ENCODE assay signal across 26 cellular contexts in the genomic region with DNA sequence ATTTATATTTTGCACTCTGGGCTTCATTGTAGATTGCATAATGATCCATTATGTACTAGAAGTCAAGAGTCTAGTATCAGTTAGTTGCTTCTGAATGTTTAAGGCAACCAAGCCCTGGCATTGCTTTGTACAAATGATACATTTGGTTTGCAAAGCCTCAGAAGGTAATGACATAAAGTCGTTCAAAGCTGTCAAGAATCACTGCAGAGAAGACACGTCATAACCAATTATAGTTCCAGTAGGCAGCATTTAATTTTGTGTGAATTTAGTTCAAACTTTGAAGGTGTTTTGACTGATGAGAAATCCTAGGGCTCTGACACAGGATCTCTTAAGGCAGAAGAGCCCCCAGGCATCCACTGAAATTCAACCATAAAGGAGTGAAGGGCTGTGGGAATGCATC.
DNase-seq lines count a peak whose midpoint lies in the region; ATAC-seq, FAIRE-seq and TF ChIP-seq lines count a peak whose summit lies in the region.
"Had no signal": no experiment of that assay in that cellular context is flagged by ENCODE, and none has a peak within 500 bp of the region (broad histone marks: within the 10 kb centered on the region; RNA-seq: fewer than 3 reads in every experiment).

No MANE protein-coding gene starts in this region.

- H3F3A ChIP-seq in Loucy (ENCODE audit: low read depth), result 0 out of 2 replicates have a peak, but pooled peaks cover 5% of the 10 kb centered on the region

- H3K4me2 ChIP-seq in Loucy (ENCODE audit: low read depth, low read length, poor library complexity, severe bottlenecking) (no peak overlapping the region), keratinocyte (ENCODE audit: control insufficient read depth, extremely low read depth, insufficient read depth, low read depth, low read length) (no peak overlapping the region), hepatocyte (no peak overlapping the region)
- H3K4me2 ChIP-seq: BLaER1 had no signal

- DNase-seq in Panc1 (ENCODE audit: low read depth, low spot score), result no peak
- DNase-seq in keratinocyte (ENCODE audit: low read depth, low spot score), result no peak
- peak; percentile 76 for DNase-seq in putamen (ENCODE audit: low spot score)
- DNase-seq in GM19240 (ENCODE audit: insufficient read length, low spot score), result no peak
- no peak for DNase-seq in RCC 7860 (ENCODE audit: low spot score)
- no peak for DNase-seq in hepatocyte (ENCODE audit: low spot score)
- DNase-seq: 8988T; ACHN; BE2C; C1 segment of cervical spinal cord; CD4-positive, alpha-beta memory T cell; CD4-positive, CD25-positive, alpha-beta regulatory T cell; CD8-positive, alpha-beta memory T cell; COR-L47; DMS 273 treated with DMSO at 0.1 percent for 48 hours; DMS153; DMS53; DMS79; DND-41; EL; GDM1 had no signal

- H4K20me1 ChIP-seq in Loucy (ENCODE audit: insufficient read depth, low read length, poor library complexity, severe bottlenecking), result no peaks in the 10 kb centered on the region
- H4K20me1 ChIP-seq in keratinocyte (ENCODE audit: control insufficient read depth, extremely low read depth, insufficient read depth, low read length), result no peaks in the 10 kb centered on the region
- no peaks in the 10 kb centered on the region for H4K20me1 ChIP-seq in hepatocyte (ENCODE audit: insufficient read depth, poor library complexity, severe bottlenecking)
- H4K20me1 ChIP-seq: BLaER1 had no signal

- no peaks in the 10 kb centered on the region for H3K36me3 ChIP-seq in Loucy (ENCODE audit: insufficient read depth, low read length)
- no peaks in the 10 kb centered on the region for H3K36me3 ChIP-seq in Panc1 (ENCODE audit: control insufficient read depth, insufficient read depth, low read length)
- H3K36me3 ChIP-seq in keratinocyte (ENCODE audit: control insufficient read depth in 2 of 2, extremely low read depth in 1 of 2, insufficient read depth in 2 of 2, low read length in 2 of 2), result no peaks in the 10 kb centered on the region
- no peaks in the 10 kb centered on the region for H3K36me3 ChIP-seq in hepatocyte (replicated peaks; ENCODE audit: insufficient read depth, low read depth)
- H3K36me3 ChIP-seq: BE2C, BLaER1 had no signal

- CTCF ChIA-PET in Panc1 (lab: Charles Lee), result no interaction called here

- POLR2A ChIA-PET in Panc1 (lab: Charles Lee), result no interaction called here

- H3K9me2 ChIP-seq in Loucy (replicated peaks; ENCODE audit: low read depth, low read length) (no peaks in the 10 kb centered on the region), hepatocyte (replicated peaks; ENCODE audit: insufficient read depth) (no peaks in the 10 kb centered on the region)

- H3K9me3 ChIP-seq in Loucy (ENCODE audit: insufficient read depth, low read depth, low read length) (no peaks in the 10 kb centered on the region), Panc1 (ENCODE audit: control insufficient read depth, insufficient read depth, low read depth, low read length) (peaks cover 12% of the 10 kb centered on the region; the same call in 1 of the 2 replicates), keratinocyte (ENCODE audit: control insufficient read depth, low read depth, low read length) (no peaks in the 10 kb centered on the region), hepatocyte (ENCODE audit: low read depth) (no peaks in the 10 kb centered on the region)
- H3K9me3 ChIP-seq: BE2C, BLaER1 had no signal

- TF ChIP-seq CTCF in Loucy (conservative IDR thresholded peaks at IDR 0.05; ENCODE audit: low read length) (no peak), Panc1 (IDR thresholded peaks at IDR 0.05) (no peak), keratinocyte (optimal IDR thresholded peaks at IDR 0.05 in 1 of 3, IDR thresholded peaks at IDR 0.05 in 1 of 3, conservative IDR thresholded peaks at IDR 0.05 in 1 of 3; ENCODE audit: extremely low read depth in 1 of 3, insufficient read depth in 2 of 3, low read length in 3 of 3) (no peak), hepatocyte (IDR thresholded peaks at IDR 0.05; ENCODE audit: poor library complexity) (no peak)

- in situ Hi-C loops in Panc1 (cut with HindIII; ENCODE audit: low pct_unique_long_range_greater_than_20kb, low sequenced_read_pairs), result no loop called here

- intact Hi-C loops in Panc1 (cut with micrococcal nuclease; ENCODE audit: unreplicated experiment), result no loop called here

- WGBS in hepatocyte (ENCODE audit: low lambda C conversion rate, missing lambda C conversion rate), result 82% methylated on average over 2 of the region's 2 CpGs

- FAIRE-seq in keratinocyte (lab: Jason Lieb, UNC) (peak; percentile 13), RCC 7860 (lab: Jason Lieb, UNC) (no peak)
- FAIRE-seq: GM12878, GM12892, GM19239 had no signal

- dilution Hi-C loops in keratinocyte (cut with MboI; ENCODE audit: extremely low pct_ligation_motif_present, low sequenced_read_pairs), result no loop called here

- no peak overlapping the region for H3K4me3 ChIP-seq in Loucy (ENCODE audit: low read length, poor library complexity, severe bottlenecking)
- H3K4me3 ChIP-seq in Panc1 (ENCODE audit: low read depth in 2 of 2, low read length in 2 of 2), result no peak overlapping the region
- H3K4me3 ChIP-seq in keratinocyte (ENCODE audit: control insufficient read depth in 2 of 3, extremely low read depth in 1 of 3, insufficient read depth in 2 of 3, low read depth in 1 of 3, low read length in 3 of 3), result no peak overlapping the region
- no peak overlapping the region for H3K4me3 ChIP-seq in hepatocyte
- H3K4me3 ChIP-seq: BLaER1, GM12878 had no signal

- no peaks in the 10 kb centered on the region for H3K9me1 ChIP-seq in keratinocyte (ENCODE audit: control insufficient read depth, extremely low read depth, insufficient read depth, low read length)

- no peaks in the 10 kb centered on the region for H3K27me3 ChIP-seq in Loucy (ENCODE audit: insufficient read depth, low read length, poor library complexity, severe bottlenecking)
- no peaks in the 10 kb centered on the region for H3K27me3 ChIP-seq in Panc1 (ENCODE audit: control insufficient read depth, insufficient read depth, low read length)
- H3K27me3 ChIP-seq in keratinocyte (ENCODE audit: control insufficient read depth, extremely low read depth, insufficient read depth, low read length), result no peaks in the 10 kb centered on the region
- no peaks in the 10 kb centered on the region for H3K27me3 ChIP-seq in hepatocyte
- H3K27me3 ChIP-seq: BE2C, BLaER1 had no signal

- H3K27ac ChIP-seq in Panc1 (ENCODE audit: low read length), result peak overlapping the region; percentile 70; the same call in 1 of the 2 replicates
- H3K27ac ChIP-seq in keratinocyte (ENCODE audit: control insufficient read depth, insufficient read depth, low read length), result no peak overlapping the region
- H3K27ac ChIP-seq in hepatocyte, result no peak overlapping the region
- H3K27ac ChIP-seq: BLaER1 had no signal

- peak overlapping the region; percentile 59; the same call in 1 of the 2 replicates for H2AFZ ChIP-seq in Loucy (ENCODE audit: low read length)
- H2AFZ ChIP-seq in keratinocyte (ENCODE audit: control insufficient read depth, low read length), result no peak overlapping the region
- no peak overlapping the region for H2AFZ ChIP-seq in hepatocyte

- ATAC-seq in Panc1, result no peak
- ATAC-seq: GM12878 had no signal

- H3K4me1 ChIP-seq in Loucy (ENCODE audit: insufficient read depth, low read length, poor library complexity, severe bottlenecking), result peaks cover 20% of the 10 kb centered on the region
- peaks cover 7% of the 10 kb centered on the region for H3K4me1 ChIP-seq in Panc1 (ENCODE audit: control insufficient read depth, insufficient read depth, low read length)
- peaks cover 10% of the 10 kb centered on the region for H3K4me1 ChIP-seq in keratinocyte (ENCODE audit: control insufficient read depth, extremely low read depth, insufficient read depth, low read length)
- H3K4me1 ChIP-seq in hepatocyte (ENCODE audit: insufficient read depth), result no peaks in the 10 kb centered on the region

- no TSS peak for BruUV-seq in Panc1 (replicated peaks; lab: Mats Ljungman, UMichigan)

- H3K9ac ChIP-seq in Loucy (ENCODE audit: low read depth, low read length, poor library complexity, severe bottlenecking) (no peak overlapping the region), keratinocyte (ENCODE audit: control insufficient read depth, extremely low read depth, insufficient read depth, low read length) (no peak overlapping the region)
- H3K9ac ChIP-seq: BLaER1 had no signal

- no peaks in the 10 kb centered on the region for H3K79me2 ChIP-seq in Loucy (ENCODE audit: insufficient read depth, low read length)
- no peaks in the 10 kb centered on the region for H3K79me2 ChIP-seq in keratinocyte (ENCODE audit: control insufficient read depth, insufficient read depth, low read length)
- no peaks in the 10 kb centered on the region for H3K79me2 ChIP-seq in hepatocyte
